ENCODE assay signal across 1 cellular context in genomic region chr19:41263042-41263849, GRCh38.
TF ChIP-seq lines count a peak whose summit lies in the region.

No MANE protein-coding gene starts in this region.

TF ChIP-seq in K562, 482 proteins besides CTCF, POLR2A, EP300 and RAD21 (continued from another document and continues in another):
- TF ChIP-seq, protein P1, sequence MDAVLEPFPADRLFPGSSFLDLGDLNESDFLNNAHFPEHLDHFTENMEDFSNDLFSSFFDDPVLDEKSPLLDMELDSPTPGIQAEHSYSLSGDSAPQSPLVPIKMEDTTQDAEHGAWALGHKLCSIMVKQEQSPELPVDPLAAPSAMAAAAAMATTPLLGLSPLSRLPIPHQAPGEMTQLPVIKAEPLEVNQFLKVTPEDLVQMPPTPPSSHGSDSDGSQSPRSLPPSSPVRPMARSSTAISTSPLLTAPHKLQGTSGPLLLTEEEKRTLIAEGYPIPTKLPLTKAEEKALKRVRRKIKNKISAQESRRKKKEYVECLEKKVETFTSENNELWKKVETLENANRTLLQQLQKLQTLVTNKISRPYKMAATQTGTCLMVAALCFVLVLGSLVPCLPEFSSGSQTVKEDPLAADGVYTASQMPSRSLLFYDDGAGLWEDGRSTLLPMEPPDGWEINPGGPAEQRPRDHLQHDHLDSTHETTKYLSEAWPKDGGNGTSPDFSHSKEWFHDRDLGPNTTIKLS (IDR thresholded peaks at IDR 0.05; ENCODE audit: borderline replicate concordance, low read depth), result peak; percentile 51; the same call in 1 of the 2 replicates
- TF ChIP-seq ZNF583 (CRISPR knock-in tag; IDR thresholded peaks at IDR 0.05) (no peak), TAL1 (IDR thresholded peaks at IDR 0.05) (peak; percentile 20; the same call in 1 of the 2 replicates), PKNOX1 (IDR thresholded peaks at IDR 0.05) (0 out of 2 replicates have a peak, but pooled peaks have one; percentile 12), YBX1 (IDR thresholded peaks at IDR 0.05) (no peak), ZNF41 (CRISPR knock-in tag; conservative IDR thresholded peaks at IDR 0.05) (no peak), NRF1 (conservative IDR thresholded peaks at IDR 0.05 in 1 of 2, IDR thresholded peaks at IDR 0.05 in 1 of 2) (no peak), RFX7 (CRISPR knock-in tag; IDR thresholded peaks at IDR 0.05) (no peak), RCOR1 (IDR thresholded peaks at IDR 0.05; ENCODE audit: borderline replicate concordance in 1 of 2, low read depth in 2 of 2, low read length in 2 of 2) (peak in 1 of 2 experiments; percentile 50; a peak in 1 of 4 replicates), SMARCB1 (IDR thresholded peaks at IDR 0.05; ENCODE audit: insufficient read length, low read depth) (no peak), KLF1 (tag; IDR thresholded peaks at IDR 0.05) (no peak), PURB (CRISPR knock-in tag; IDR thresholded peaks at IDR 0.05; ENCODE audit: low read depth) (no peak), MYC (IDR thresholded peaks at IDR 0.05; ENCODE audit: low read depth, low read length) (peak; percentile 38; the same call in 1 of the 2 replicates), MYC (CRISPR knock-in tag; IDR thresholded peaks at IDR 0.05; ENCODE audit: borderline replicate concordance, low read depth) (peak; percentile 57; the same call in 1 of the 2 replicates), SMAD2 (IDR thresholded peaks at IDR 0.05; ENCODE audit: low read depth, low read length) (no peak), MGA (IDR thresholded peaks at IDR 0.05) (no peak), SMARCA4 (IDR thresholded peaks at IDR 0.05) (no peak), BRF1 (IDR thresholded peaks at IDR 0.05; ENCODE audit: borderline replicate concordance, extremely low read depth, insufficient read length) (no peak), MBD2 (IDR thresholded peaks at IDR 0.05; ENCODE audit: borderline replicate concordance, low read depth) (no peak), SIX5 (IDR thresholded peaks at IDR 0.05; ENCODE audit: borderline replicate concordance in 1 of 2, insufficient read depth in 1 of 2, low read depth in 1 of 2, low read length in 2 of 2) (no peak), ZNF518B (CRISPR knock-in tag; IDR thresholded peaks at IDR 0.05) (no peak), RBM34 (IDR thresholded peaks at IDR 0.05; ENCODE audit: borderline replicate concordance, insufficient read depth, low read length) (no peak), PCBP1 (IDR thresholded peaks at IDR 0.05; ENCODE audit: low read depth, low read length, poor library complexity, severe bottlenecking) (no peak), MYBL2 (IDR thresholded peaks at IDR 0.05; ENCODE audit: low read depth) (peak; percentile 63), MYBL2 (CRISPR knock-in tag; IDR thresholded peaks at IDR 0.05; ENCODE audit: borderline replicate concordance) (no peak), ELF1 (tag; IDR thresholded peaks at IDR 0.05) (no peak), ZNF778 (CRISPR knock-in tag; IDR thresholded peaks at IDR 0.05) (no peak), ZNF232 (CRISPR knock-in tag; IDR thresholded peaks at IDR 0.05) (no peak), THAP12 (CRISPR knock-in tag; IDR thresholded peaks at IDR 0.05) (no peak; the same call in 1 of the 2 replicates)
- TF ChIP-seq, protein P2, sequence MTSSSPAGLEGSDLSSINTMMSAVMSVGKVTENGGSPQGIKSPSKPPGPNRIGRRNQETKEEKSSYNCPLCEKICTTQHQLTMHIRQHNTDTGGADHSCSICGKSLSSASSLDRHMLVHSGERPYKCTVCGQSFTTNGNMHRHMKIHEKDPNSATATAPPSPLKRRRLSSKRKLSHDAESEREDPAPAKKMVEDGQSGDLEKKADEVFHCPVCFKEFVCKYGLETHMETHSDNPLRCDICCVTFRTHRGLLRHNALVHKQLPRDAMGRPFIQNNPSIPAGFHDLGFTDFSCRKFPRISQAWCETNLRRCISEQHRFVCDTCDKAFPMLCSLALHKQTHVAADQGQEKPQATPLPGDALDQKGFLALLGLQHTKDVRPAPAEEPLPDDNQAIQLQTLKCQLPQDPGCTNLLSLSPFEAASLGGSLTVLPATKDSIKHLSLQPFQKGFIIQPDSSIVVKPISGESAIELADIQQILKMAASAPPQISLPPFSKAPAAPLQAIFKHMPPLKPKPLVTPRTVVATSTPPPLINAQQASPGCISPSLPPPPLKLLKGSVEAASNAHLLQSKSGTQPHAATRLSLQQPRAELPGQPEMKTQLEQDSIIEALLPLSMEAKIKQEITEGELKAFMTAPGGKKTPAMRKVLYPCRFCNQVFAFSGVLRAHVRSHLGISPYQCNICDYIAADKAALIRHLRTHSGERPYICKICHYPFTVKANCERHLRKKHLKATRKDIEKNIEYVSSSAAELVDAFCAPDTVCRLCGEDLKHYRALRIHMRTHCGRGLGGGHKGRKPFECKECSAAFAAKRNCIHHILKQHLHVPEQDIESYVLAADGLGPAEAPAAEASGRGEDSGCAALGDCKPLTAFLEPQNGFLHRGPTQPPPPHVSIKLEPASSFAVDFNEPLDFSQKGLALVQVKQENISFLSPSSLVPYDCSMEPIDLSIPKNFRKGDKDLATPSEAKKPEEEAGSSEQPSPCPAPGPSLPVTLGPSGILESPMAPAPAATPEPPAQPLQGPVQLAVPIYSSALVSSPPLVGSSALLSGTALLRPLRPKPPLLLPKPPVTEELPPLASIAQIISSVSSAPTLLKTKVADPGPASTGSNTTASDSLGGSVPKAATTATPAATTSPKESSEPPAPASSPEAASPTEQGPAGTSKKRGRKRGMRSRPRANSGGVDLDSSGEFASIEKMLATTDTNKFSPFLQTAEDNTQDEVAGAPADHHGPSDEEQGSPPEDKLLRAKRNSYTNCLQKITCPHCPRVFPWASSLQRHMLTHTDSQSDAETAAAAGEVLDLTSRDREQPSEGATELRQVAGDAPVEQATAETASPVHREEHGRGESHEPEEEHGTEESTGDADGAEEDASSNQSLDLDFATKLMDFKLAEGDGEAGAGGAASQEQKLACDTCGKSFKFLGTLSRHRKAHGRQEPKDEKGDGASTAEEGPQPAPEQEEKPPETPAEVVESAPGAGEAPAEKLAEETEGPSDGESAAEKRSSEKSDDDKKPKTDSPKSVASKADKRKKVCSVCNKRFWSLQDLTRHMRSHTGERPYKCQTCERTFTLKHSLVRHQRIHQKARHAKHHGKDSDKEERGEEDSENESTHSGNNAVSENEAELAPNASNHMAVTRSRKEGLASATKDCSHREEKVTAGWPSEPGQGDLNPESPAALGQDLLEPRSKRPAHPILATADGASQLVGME (CRISPR knock-in tag; IDR thresholded peaks at IDR 0.05), result no peak
